ENCODE assay signal across 9 cellular contexts in genomic region chr18:26103579-26103978, GRCh38. TPM values are rescaled to one million over a fixed set of nuclear protein-coding genes. Genes with fewer than 3 reads are reported as not detected.
DNase-seq lines count a peak whose midpoint lies in the region; ATAC-seq and TF ChIP-seq lines count a peak whose summit lies in the region.
"Had no signal": no experiment of that assay in that cellular context is flagged by ENCODE, and none has a peak within 500 bp of the region (broad histone marks: within the 10 kb centered on the region; RNA-seq: fewer than 3 reads in every experiment).

No MANE protein-coding gene starts in this region.

- TF ChIP-seq CTCF in Calu3 (IDR thresholded peaks at IDR 0.05; ENCODE audit: unreplicated experiment) (peak; percentile 24), mucosa of descending colon (IDR thresholded peaks at IDR 0.05) (no peak)

- peaks cover 2% of the 10 kb centered on the region for H3K9me3 Mint-ChIP-seq in Calu3 (ENCODE audit: low read depth, unreplicated experiment)
- peaks cover 1 to 2% of the 10 kb centered on the region in 2 donors for H3K9me3 Mint-ChIP-seq in activated T-cell treated with anti-CD3 and anti-CD28 coated beads, Interleukin-2, amount 50 U/mL, for 72 hours

- peak; percentile 60 to 64 for ATAC-seq in activated T-cell treated with anti-CD3 and anti-CD28 coated beads, Interleukin-2, amount 50 U/mL, for 72 hours (replicated peaks in 1 of 2)
- peak; percentile 41 for ATAC-seq in mucosa of descending colon
- no peak for ATAC-seq in HG02678 (IDR thresholded peaks at IDR 0.05; ENCODE audit: unreplicated experiment)
- ATAC-seq in HG02840 (IDR thresholded peaks at IDR 0.05; ENCODE audit: low FRiP score, unreplicated experiment): no peak

- no peaks in the 10 kb centered on the region for H3K27me3 Mint-ChIP-seq in Calu3 (ENCODE audit: unreplicated experiment)
- no peaks in the 10 kb centered on the region for H3K27me3 Mint-ChIP-seq in activated T-cell treated with anti-CD3 and anti-CD28 coated beads, Interleukin-2, amount 50 U/mL, for 72 hours (ENCODE audit: low read depth)

- H3K4me1 Mint-ChIP-seq in Calu3 (ENCODE audit: low read depth, unreplicated experiment): no peaks in the 10 kb centered on the region
- H3K4me1 Mint-ChIP-seq in activated T-cell treated with anti-CD3 and anti-CD28 coated beads, Interleukin-2, amount 50 U/mL, for 72 hours (ENCODE audit: low read depth): no peaks in the 10 kb centered on the region

- no peaks in the 10 kb centered on the region for H3K36me3 ChIP-seq in mucosa of descending colon (ENCODE audit: low read depth)

- intact Hi-C loops in Calu3 (cut with micrococcal nuclease; ENCODE audit: unreplicated experiment) (no loop called here), mucosa of descending colon (cut with DNase I, micrococcal nuclease) (no loop called here), cardiac septum (cut with DNase I) (no loop called here)

- DNase-seq in Calu3 (no peak), LHCN-M2 (ENCODE audit: low read depth) (peak; percentile 5), mucosa of descending colon (peak in 1 of 3 donors; percentile 20), KG1 (lab: John Stamatoyannopoulos, UW) (no peak), cardiac septum (ENCODE audit: low spot score) (no peak)
- peak; percentile 57 to 60 for DNase-seq in activated T-cell treated with anti-CD3 and anti-CD28 coated beads, Interleukin-2, amount 50 U/mL, for 72 hours
- DNase-seq: Right ventricle myocardium superior had no signal

- H3K9me3 ChIP-seq in mucosa of descending colon: no peaks in the 10 kb centered on the region

- no peaks in the 10 kb centered on the region for H3K4me1 ChIP-seq in mucosa of descending colon (ENCODE audit: low read depth)

- BruUV-seq in Calu3 (replicated peaks; lab: Mats Ljungman, UMichigan): no TSS peak

- CTCF ChIA-PET in Calu3 (lab: Charles Lee): no interaction called here

- no peak overlapping the region for H3K4me3 Mint-ChIP-seq in Calu3 (ENCODE audit: low read depth, unreplicated experiment)
- H3K4me3 Mint-ChIP-seq in activated T-cell treated with anti-CD3 and anti-CD28 coated beads, Interleukin-2, amount 50 U/mL, for 72 hours: no peak overlapping the region

- H3K27ac Mint-ChIP-seq in Calu3 (ENCODE audit: unreplicated experiment): no peak overlapping the region
- H3K27ac Mint-ChIP-seq in activated T-cell treated with anti-CD3 and anti-CD28 coated beads, Interleukin-2, amount 50 U/mL, for 72 hours: no peak overlapping the region

- no peak overlapping the region for H3K4me3 ChIP-seq in mucosa of descending colon

- no peaks in the 10 kb centered on the region for H3K36me3 Mint-ChIP-seq in Calu3 (ENCODE audit: insufficient read depth, unreplicated experiment)
- peaks cover 0 to 1% of the 10 kb centered on the region in 2 donors for H3K36me3 Mint-ChIP-seq in activated T-cell treated with anti-CD3 and anti-CD28 coated beads, Interleukin-2, amount 50 U/mL, for 72 hours (ENCODE audit: insufficient read depth in 2 of 2)

RNA-seq across cellular contexts. Expression of gene SS18, which starts 13.2 kb away (rescaled TPM):
- total RNA-seq in Calu3 (2022): 86.6 and 89.9 TPM in 2 replicates
- 114 and 138 TPM in 2 replicates for total RNA-seq in LHCN-M2 (2014; rRNA removed)
- 41.5 TPM for polyA plus RNA-seq in LHCN-M2 (2012)
- 10 to 100 TPM; 58.6 to 59.9 TPM for total RNA-seq in activated T-cell treated with anti-CD3 and anti-CD28 coated beads, Interleukin-2, amount 50 U/mL, for 72 hours
- total RNA-seq in mucosa of descending colon: 10 to 100 TPM; 45.5 to 61.8 (median 55.7) TPM
- total RNA-seq in cardiac septum: 42.4 TPM

RNA-seq across cellular contexts. Expression of gene PSMA8, which starts 30.1 kb away (rescaled TPM):
- not detected in 2 replicates for total RNA-seq in Calu3 (2022)
- total RNA-seq in LHCN-M2 (2014; rRNA removed): not detected in 2 replicates
- polyA plus RNA-seq in LHCN-M2 (2012): not detected
- 1 to 10 TPM in 1 of 2 donors, under 1 TPM in 1; 0.81 to 1.9 TPM for total RNA-seq in activated T-cell treated with anti-CD3 and anti-CD28 coated beads, Interleukin-2, amount 50 U/mL, for 72 hours
- not detected for total RNA-seq in mucosa of descending colon
- total RNA-seq in cardiac septum: not detected

Comparison
In these comparisons a context has a peak if more than half of its experiments do, and no peak if none do; other contexts are left out.
1. DNase-seq: peak in LHCN-M2 (single experiment) and activated T-cell treated with anti-CD3 and anti-CD28 coated beads, Interleukin-2, amount 50 U/mL, for 72 hours (2 of 2); none in Calu3 (single experiment), KG1 (single experiment) and cardiac septum (single experiment).
2. ATAC-seq: peak in activated T-cell treated with anti-CD3 and anti-CD28 coated beads, Interleukin-2, amount 50 U/mL, for 72 hours (2 of 2) and mucosa of descending colon (single experiment); none in HG02678 (single experiment) and HG02840 (single experiment).